ENCODE assay signal across 1 cellular context in the genomic region with DNA sequence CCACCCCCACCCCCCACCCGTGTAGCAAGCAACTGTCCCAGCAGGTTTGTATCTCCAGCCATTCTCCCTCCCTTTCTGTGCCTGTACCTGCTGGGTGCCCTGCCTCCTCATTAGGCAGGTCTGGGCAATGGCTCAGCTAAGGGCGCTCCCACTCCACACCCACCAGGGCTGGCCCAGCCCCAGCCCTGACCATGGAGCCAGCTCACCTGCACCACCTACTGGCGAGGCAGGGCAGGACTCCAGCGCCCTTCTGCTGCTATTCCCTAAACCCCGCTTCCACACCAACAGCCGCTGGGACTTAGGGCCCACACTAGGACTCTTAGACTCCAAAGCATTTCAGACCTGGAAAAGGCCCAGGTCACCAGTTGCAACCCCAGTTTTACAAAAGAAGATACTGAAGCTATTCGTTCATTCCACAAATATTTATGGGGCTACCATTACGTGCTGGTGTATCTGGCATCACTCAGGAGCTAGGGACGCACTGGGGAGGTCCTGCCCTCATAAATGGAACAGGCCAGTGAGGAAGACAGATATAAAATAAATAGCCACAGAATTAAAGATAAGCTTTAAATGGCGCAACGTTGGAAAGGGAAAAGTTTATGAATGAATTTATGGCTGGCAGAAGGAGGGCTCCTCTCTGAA.
TF ChIP-seq lines count a peak whose summit lies in the region.

No MANE protein-coding gene starts in this region.

TF ChIP-seq in liver, 16 proteins besides CTCF, POLR2A, EP300 and RAD21 (continued from another document):
- TF ChIP-seq TAF1 (conservative IDR thresholded peaks at IDR 0.05): no peak
- no peak for TF ChIP-seq JUND (IDR thresholded peaks at IDR 0.05)
- no peak for TF ChIP-seq EGR1 (IDR thresholded peaks at IDR 0.05; ENCODE audit: low read depth in 2 of 2)
- TF ChIP-seq YY1 (IDR thresholded peaks at IDR 0.05): no peak
- TF ChIP-seq, protein P1, sequence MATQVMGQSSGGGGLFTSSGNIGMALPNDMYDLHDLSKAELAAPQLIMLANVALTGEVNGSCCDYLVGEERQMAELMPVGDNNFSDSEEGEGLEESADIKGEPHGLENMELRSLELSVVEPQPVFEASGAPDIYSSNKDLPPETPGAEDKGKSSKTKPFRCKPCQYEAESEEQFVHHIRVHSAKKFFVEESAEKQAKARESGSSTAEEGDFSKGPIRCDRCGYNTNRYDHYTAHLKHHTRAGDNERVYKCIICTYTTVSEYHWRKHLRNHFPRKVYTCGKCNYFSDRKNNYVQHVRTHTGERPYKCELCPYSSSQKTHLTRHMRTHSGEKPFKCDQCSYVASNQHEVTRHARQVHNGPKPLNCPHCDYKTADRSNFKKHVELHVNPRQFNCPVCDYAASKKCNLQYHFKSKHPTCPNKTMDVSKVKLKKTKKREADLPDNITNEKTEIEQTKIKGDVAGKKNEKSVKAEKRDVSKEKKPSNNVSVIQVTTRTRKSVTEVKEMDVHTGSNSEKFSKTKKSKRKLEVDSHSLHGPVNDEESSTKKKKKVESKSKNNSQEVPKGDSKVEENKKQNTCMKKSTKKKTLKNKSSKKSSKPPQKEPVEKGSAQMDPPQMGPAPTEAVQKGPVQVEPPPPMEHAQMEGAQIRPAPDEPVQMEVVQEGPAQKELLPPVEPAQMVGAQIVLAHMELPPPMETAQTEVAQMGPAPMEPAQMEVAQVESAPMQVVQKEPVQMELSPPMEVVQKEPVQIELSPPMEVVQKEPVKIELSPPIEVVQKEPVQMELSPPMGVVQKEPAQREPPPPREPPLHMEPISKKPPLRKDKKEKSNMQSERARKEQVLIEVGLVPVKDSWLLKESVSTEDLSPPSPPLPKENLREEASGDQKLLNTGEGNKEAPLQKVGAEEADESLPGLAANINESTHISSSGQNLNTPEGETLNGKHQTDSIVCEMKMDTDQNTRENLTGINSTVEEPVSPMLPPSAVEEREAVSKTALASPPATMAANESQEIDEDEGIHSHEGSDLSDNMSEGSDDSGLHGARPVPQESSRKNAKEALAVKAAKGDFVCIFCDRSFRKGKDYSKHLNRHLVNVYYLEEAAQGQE (IDR thresholded peaks at IDR 0.05): no peak
- TF ChIP-seq FOXA2 (IDR thresholded peaks at IDR 0.05): no peak
- TF ChIP-seq MAX (IDR thresholded peaks at IDR 0.05): no peak
